Comparison of ENCODE assay signal across 16 cellular contexts in the genomic region with DNA sequence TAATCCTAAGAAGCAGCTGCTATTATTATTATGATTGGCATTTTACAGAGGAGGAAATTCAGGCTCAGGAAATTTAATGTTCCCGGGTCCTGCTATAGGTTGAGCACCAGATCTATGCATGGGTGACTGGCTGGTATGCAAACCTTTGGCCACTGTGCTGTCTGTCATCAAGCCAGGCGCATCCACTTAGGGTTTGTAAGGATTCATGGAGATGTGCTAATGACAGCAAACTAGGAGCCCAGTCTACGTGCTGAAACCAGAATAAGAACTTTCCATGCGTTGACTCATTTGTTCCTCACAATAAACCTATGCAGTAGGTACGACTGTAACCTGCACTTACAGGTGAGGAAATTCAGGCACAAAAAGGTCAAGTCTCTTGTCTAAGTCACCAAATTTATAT.
DNase-seq lines count a peak whose midpoint lies in the region; ATAC-seq and TF ChIP-seq lines count a peak whose summit lies in the region.
"Had no signal": no experiment of that assay in that cellular context is flagged by ENCODE, and none has a peak within 500 bp of the region (broad histone marks: within the 10 kb centered on the region; RNA-seq: fewer than 3 reads in every experiment).

No MANE protein-coding gene starts in this region.

- H3K27me3 ChIP-seq in mammary epithelial cell (ENCODE audit: insufficient read depth, low read length) = no peaks in the 10 kb centered on the region
- H3K27me3 ChIP-seq in breast epithelium = no peaks in the 10 kb centered on the region
- H3K27me3 ChIP-seq: Peyer's patch, SJCRH30 had no signal

- no peaks in the 10 kb centered on the region for H3K36me3 ChIP-seq in mammary epithelial cell (ENCODE audit: insufficient read depth, low read length)
- H3K36me3 ChIP-seq in breast epithelium = no peaks in the 10 kb centered on the region
- H3K36me3 ChIP-seq: Peyer's patch, SJCRH30 had no signal

- TF ChIP-seq CTCF in mammary epithelial cell (conservative IDR thresholded peaks at IDR 0.05 in 1 of 2, IDR thresholded peaks at IDR 0.05 in 1 of 2; ENCODE audit: extremely low read depth in 1 of 2, insufficient read depth in 1 of 2, low read depth in 1 of 2, low read length in 2 of 2) (no peak), breast epithelium (IDR thresholded peaks at IDR 0.05) (no peak), epithelial cell of esophagus (IDR thresholded peaks at IDR 0.05; ENCODE audit: insufficient read depth, low read depth, low read length, missing control alignments) (no peak)

- H4K20me1 ChIP-seq in mammary epithelial cell (ENCODE audit: insufficient read depth, low read length) = no peaks in the 10 kb centered on the region

- H3K27ac ChIP-seq in mammary epithelial cell (ENCODE audit: insufficient read depth, low read depth, low read length) (no peak overlapping the region), breast epithelium (no peak overlapping the region)
- H3K27ac ChIP-seq: HL-60, KMS-11, Peyer's patch, SJCRH30 had no signal

- TF ChIP-seq POLR2A in breast epithelium (IDR thresholded peaks at IDR 0.05) = no peak

- ATAC-seq in stimulated activated naive CD8-positive, alpha-beta T cell treated with anti-CD3 and anti-CD28 coated beads, Interleukin-15, Interleukin-2, amounts not matched to agents 100 U/mL and 50 U/mL, for 24 hours = no peak

- BruUV-seq in mammary epithelial cell (replicated peaks; lab: Mats Ljungman, UMichigan) = no TSS peak

- no peak overlapping the region for H3K9ac ChIP-seq in mammary epithelial cell (ENCODE audit: insufficient read depth, low read length)
- H3K9ac ChIP-seq: KMS-11 had no signal

- dilution Hi-C loops in mammary epithelial cell (cut with HindIII; ENCODE audit: low sequenced_read_pairs) = no loop called here

- intact Hi-C loops in mammary epithelial cell (cut with micrococcal nuclease) (no loop called here), breast epithelium (cut with DNase I; ENCODE audit: low total_unique reads) (no loop called here), posterior vena cava (cut with DNase I) (no loop called here)

- no peaks in the 10 kb centered on the region for H3K79me2 ChIP-seq in mammary epithelial cell (ENCODE audit: insufficient read depth, low read length)

- H3K4me1 ChIP-seq in mammary epithelial cell (ENCODE audit: insufficient read depth, low read length) (no peaks in the 10 kb centered on the region), breast epithelium (no peaks in the 10 kb centered on the region)
- H3K4me1 ChIP-seq: SJCRH30 had no signal

- H3K4me3 ChIP-seq in mammary epithelial cell (replicated peaks in 1 of 3; ENCODE audit: insufficient read depth in 1 of 3, low read depth in 2 of 3, low read length in 3 of 3) (no peak overlapping the region), breast epithelium (no peak overlapping the region), epithelial cell of esophagus (ENCODE audit: low read length) (no peak overlapping the region)
- H3K4me3 ChIP-seq: Peyer's patch, SJCRH30 had no signal

- H2AFZ ChIP-seq in mammary epithelial cell (ENCODE audit: low read depth, low read length) = no peak overlapping the region

- DNase-seq in mammary epithelial cell (peak; percentile 6), breast epithelium (ENCODE audit: low spot score in 2 of 2) (no peak), epithelial cell of esophagus (ENCODE audit: low read depth) (peak; percentile 52), left kidney (ENCODE audit: low read depth, low spot score) (peak; percentile 81), GM19238 (ENCODE audit: insufficient read length, low spot score) (no peak), posterior vena cava (ENCODE audit: low spot score) (no peak)
- DNase-seq in stimulated activated naive CD8-positive, alpha-beta T cell treated with anti-CD3 and anti-CD28 coated beads, Interleukin-15, Interleukin-2, amounts not matched to agents 100 U/mL and 50 U/mL, for 24 hours = no peak
- DNase-seq: H7, NCI-H1092 treated with DMSO at 0.1 percent for 48 hours, NCI-H1436 treated with DMSO at 0.1 percent for 48 hours, NCI-H1930, NCI-H774, Peyer's patch, SJCRH30 had no signal

- H3K4me2 ChIP-seq in mammary epithelial cell (ENCODE audit: insufficient read depth, low read depth, low read length) = no peak overlapping the region
- H3K4me2 ChIP-seq: KMS-11 had no signal

- CTCF ChIA-PET in mammary epithelial cell (lab: Charles Lee; ENCODE audit: low non-redundant PET) = no interaction called here

- 76% methylated on average over 5 of the region's 5 CpGs for WGBS in mammary epithelial cell (ENCODE audit: low coverage, missing lambda C conversion rate)

- in situ Hi-C loops in mammary epithelial cell (cut with MboI; ENCODE audit: low sequenced_read_pairs in 2 of 2) = no loop called here

- H3K9me3 ChIP-seq in mammary epithelial cell (replicated peaks; ENCODE audit: insufficient read depth, low read length) (no peaks in the 10 kb centered on the region), breast epithelium (no peaks in the 10 kb centered on the region)
- H3K9me3 ChIP-seq: Peyer's patch, SJCRH30 had no signal

Comparison
In these comparisons a context has a peak if more than half of its experiments do, and no peak if none do; other contexts are left out.
1. DNase-seq: peak in mammary epithelial cell (single experiment), epithelial cell of esophagus (single experiment) and left kidney (single experiment); none in breast epithelium (0 of 2), GM19238 (single experiment), posterior vena cava (single experiment) and stimulated activated naive CD8-positive, alpha-beta T cell treated with anti-CD3 and anti-CD28 coated beads, Interleukin-15, Interleukin-2, amounts not matched to agents 100 U/mL and 50 U/mL, for 24 hours (single experiment).